8 cellular contexts compared by ENCODE assay signal in genomic region chr6:163414117-163414366, GRCh38. TPM values are rescaled to one million over a fixed set of nuclear protein-coding genes. Genes with fewer than 3 reads are reported as not detected.
DNase-seq lines count a peak whose midpoint lies in the region; ATAC-seq and TF ChIP-seq lines count a peak whose summit lies in the region.

No MANE protein-coding gene starts in this region.

- POLR2A ChIA-PET in A673 (lab: Charles Lee; ENCODE audit: low non-redundant PET): no interaction called here

- H3K27ac Mint-ChIP-seq in IgD-negative memory B cell (peak overlapping the region; percentile 92 to 99 (median 95)), nephron (peak overlapping the region; percentile 84 to 99 (median 97))

- H3K27ac ChIP-seq in A673 (ENCODE audit: low read depth, low read length, poor library complexity, severe bottlenecking): peak overlapping the region; percentile 90
- peak overlapping the region; percentile 98 for H3K27ac ChIP-seq in duodenal mucosa (ENCODE audit: low read depth, low read length)

- H3K27me3 ChIP-seq in A673 (replicated peaks; ENCODE audit: insufficient read depth, low read depth, low read length, poor library complexity) (no peaks in the 10 kb centered on the region), duodenal mucosa (ENCODE audit: control insufficient read depth in 1 of 2, insufficient read depth in 2 of 2, low read length in 2 of 2) (peaks cover 11 to 21% of the 10 kb centered on the region in 2 donors)

- intact Hi-C loops in A673 (cut with micrococcal nuclease; ENCODE audit: unreplicated experiment): loop anchor here (10.0 kb wide), 1 partner anchor 229 kb away; no protein-coding TSS in a partner anchor

- H3K4me3 Mint-ChIP-seq in IgD-negative memory B cell (peak overlapping the region; percentile 84 to 96 (median 88)), nephron (peak overlapping the region; percentile 88 to 92 (median 92))

- peak; percentile 17 for ATAC-seq in GM19455 (IDR thresholded peaks at IDR 0.05; ENCODE audit: unreplicated experiment)

- peaks cover 27% of the 10 kb centered on the region for H3K4me1 ChIP-seq in A673 (ENCODE audit: insufficient read depth, low read length, poor library complexity, severe bottlenecking)
- no peaks in the 10 kb centered on the region for H3K4me1 ChIP-seq in duodenal mucosa (ENCODE audit: control insufficient read depth in 1 of 2, insufficient read depth in 2 of 2, low read length in 2 of 2)

- peaks cover 19 to 47% (median 24%) of the 10 kb centered on the region in 3 donors for H3K4me1 Mint-ChIP-seq in IgD-negative memory B cell
- peaks cover 23% of the 10 kb centered on the region for H3K4me1 Mint-ChIP-seq in nephron

- H3K4me3 ChIP-seq in A673 (ENCODE audit: low read depth, low read length, poor library complexity, severe bottlenecking) (peak overlapping the region; percentile 63), duodenal mucosa (ENCODE audit: low read depth in 1 of 2, low read length in 2 of 2) (peak overlapping the region; percentile 61 to 71)

- CTCF ChIA-PET in A673 (lab: Charles Lee): no interaction called here

- DNase-seq in A673 (ENCODE audit: low spot score): no peak
- DNase-seq in cortex of kidney (lab: John Stamatoyannopoulos, UW): no peak
- DNase-seq in T1000 (lab: John Stamatoyannopoulos, UW): no peak
- no peak for DNase-seq in nucleus accumbens (lab: John Stamatoyannopoulos, UW)

- BruUV-seq in A673 (replicated peaks; lab: Mats Ljungman, UMichigan): no TSS peak

- H3K9me3 Mint-ChIP-seq in IgD-negative memory B cell (no peaks in the 10 kb centered on the region), nephron (no peaks in the 10 kb centered on the region)

- H3K9me3 ChIP-seq in A673 (ENCODE audit: low read depth, low read length, poor library complexity, severe bottlenecking) (no peaks in the 10 kb centered on the region), duodenal mucosa (ENCODE audit: control insufficient read depth in 1 of 2, low read length in 2 of 2) (no peaks in the 10 kb centered on the region)

- H3K36me3 ChIP-seq in A673 (ENCODE audit: insufficient read depth, low read length, poor library complexity, severe bottlenecking) (no peaks in the 10 kb centered on the region), duodenal mucosa (ENCODE audit: control insufficient read depth in 1 of 2, insufficient read depth in 2 of 2, low read length in 2 of 2) (no peaks in the 10 kb centered on the region)

- H3K36me3 Mint-ChIP-seq in IgD-negative memory B cell (no peaks in the 10 kb centered on the region), nephron (ENCODE audit: low read depth) (peaks cover 11% of the 10 kb centered on the region)

- no peaks in the 10 kb centered on the region for H3K27me3 Mint-ChIP-seq in IgD-negative memory B cell
- H3K27me3 Mint-ChIP-seq in nephron (ENCODE audit: low read depth): no peaks in the 10 kb centered on the region

- TF ChIP-seq CTCF in A673 (conservative IDR thresholded peaks at IDR 0.05; ENCODE audit: low read depth, low read length) (no peak), nephron (IDR thresholded peaks at IDR 0.05; ENCODE audit: unreplicated experiment in 3 of 3) (no peak)

- peak overlapping the region in 1 of 2 donors; percentile 35 for H3K9ac ChIP-seq in duodenal mucosa (ENCODE audit: low read depth in 1 of 2, low read length in 2 of 2)

RNA-seq across cellular contexts. Expression of gene QKI, which starts 0.5 kb away (rescaled TPM):
- 128 and 131 TPM in 2 replicates for total RNA-seq in A673 (2021)
- 9.3 TPM for polyA plus RNA-seq in IgD-negative memory B cell
